In the genomic region with DNA sequence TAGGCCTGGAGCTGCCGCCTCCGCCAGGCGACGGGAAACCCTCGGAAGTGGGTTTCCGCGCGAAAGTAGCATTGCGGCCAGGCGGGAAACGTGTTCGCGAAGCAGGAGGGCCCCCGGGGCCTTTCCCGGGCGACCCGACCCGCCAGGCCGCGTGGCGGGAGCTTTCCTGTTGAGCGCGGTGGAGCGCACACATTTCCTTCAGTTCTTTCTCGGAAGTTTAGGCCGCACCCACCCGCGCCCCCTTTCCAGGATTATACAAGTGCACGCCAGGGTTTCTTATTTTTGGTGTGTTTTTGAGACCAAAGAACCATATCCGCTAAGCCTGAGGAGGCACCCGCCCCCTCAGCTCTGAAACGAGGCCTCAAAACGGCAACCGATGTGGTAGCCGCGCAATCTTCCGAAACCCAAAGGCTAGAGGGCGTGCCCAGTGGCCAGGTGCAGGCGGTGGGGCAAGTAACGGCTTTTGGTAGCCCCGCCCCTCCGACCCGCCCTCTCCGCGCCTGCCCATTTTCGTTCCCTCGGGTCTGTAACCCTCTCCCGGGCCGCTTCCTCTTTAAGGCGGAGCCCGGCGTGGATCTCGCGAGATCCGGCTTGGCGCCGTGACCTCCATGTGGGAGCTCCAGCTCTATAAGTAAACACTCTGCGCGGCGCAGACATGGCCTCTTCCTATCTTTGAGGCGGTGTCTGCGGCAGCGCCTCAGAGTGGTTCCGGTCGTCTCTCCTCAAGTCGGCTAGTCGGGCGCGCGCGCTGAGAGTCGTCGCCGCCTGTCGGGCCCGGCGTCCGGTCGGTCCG, we compare ENCODE assay signal across 8 cellular contexts. TPM values are rescaled to one million over a fixed set of nuclear protein-coding genes. Genes with fewer than 3 reads are reported as not detected.
A peak's percentile ranks its signal among the peaks of the same experiment; 100 is the strongest.
DNase-seq lines count a peak whose midpoint lies in the region; ATAC-seq, FAIRE-seq and TF ChIP-seq lines count a peak whose summit lies in the region.

A gene with protein sequence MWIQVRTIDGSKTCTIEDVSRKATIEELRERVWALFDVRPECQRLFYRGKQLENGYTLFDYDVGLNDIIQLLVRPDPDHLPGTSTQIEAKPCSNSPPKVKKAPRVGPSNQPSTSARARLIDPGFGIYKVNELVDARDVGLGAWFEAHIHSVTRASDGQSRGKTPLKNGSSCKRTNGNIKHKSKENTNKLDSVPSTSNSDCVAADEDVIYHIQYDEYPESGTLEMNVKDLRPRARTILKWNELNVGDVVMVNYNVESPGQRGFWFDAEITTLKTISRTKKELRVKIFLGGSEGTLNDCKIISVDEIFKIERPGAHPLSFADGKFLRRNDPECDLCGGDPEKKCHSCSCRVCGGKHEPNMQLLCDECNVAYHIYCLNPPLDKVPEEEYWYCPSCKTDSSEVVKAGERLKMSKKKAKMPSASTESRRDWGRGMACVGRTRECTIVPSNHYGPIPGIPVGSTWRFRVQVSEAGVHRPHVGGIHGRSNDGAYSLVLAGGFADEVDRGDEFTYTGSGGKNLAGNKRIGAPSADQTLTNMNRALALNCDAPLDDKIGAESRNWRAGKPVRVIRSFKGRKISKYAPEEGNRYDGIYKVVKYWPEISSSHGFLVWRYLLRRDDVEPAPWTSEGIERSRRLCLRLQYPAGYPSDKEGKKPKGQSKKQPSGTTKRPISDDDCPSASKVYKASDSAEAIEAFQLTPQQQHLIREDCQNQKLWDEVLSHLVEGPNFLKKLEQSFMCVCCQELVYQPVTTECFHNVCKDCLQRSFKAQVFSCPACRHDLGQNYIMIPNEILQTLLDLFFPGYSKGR (plus strand): TSS at position 628 of the 793 bp plus-strand sequence. CDS start 292 bp downstream, outside the sequence.

- H3K4me2 ChIP-seq in OCI-LY7 (ENCODE audit: low read length) = peak within 1 kb of the TSS; percentile 86

- ATAC-seq in GM21526 (IDR thresholded peaks at IDR 0.05; ENCODE audit: low FRiP score, unreplicated experiment) = peak; percentile 77
- peak; percentile 96 for ATAC-seq in mucosa of descending colon

- intact Hi-C loops in OCI-LY7 (cut with micrococcal nuclease; ENCODE audit: unreplicated experiment) (loop anchor here (5.0 kb wide), 1 partner anchor 345 kb away; a partner anchor contains a TSS), mucosa of descending colon (cut with DNase I, micrococcal nuclease) (no loop called here)

- POLR2A ChIA-PET in OCI-LY7 (lab: Charles Lee) = interaction anchor here (0.6 to 3.8 kb wide), 17 partner anchors 9 to 682 kb away, joined by 3 to 34 read pairs (median 4); no protein-coding TSS in a partner anchor

- H3K27ac ChIP-seq in OCI-LY7 (ENCODE audit: low read depth, low read length, poor library complexity, severe bottlenecking) = peak within 1 kb of the TSS; percentile 94

- CTCF ChIA-PET in OCI-LY7 (lab: Charles Lee; ENCODE audit: unreplicated experiment) = interaction anchor here (0.9 kb wide), 1 partner anchor 291 kb away, joined by 3 read pairs; no protein-coding TSS in a partner anchor

- no peak for FAIRE-seq in D721Med (lab: Jason Lieb, UNC)

- H3K4me3 ChIP-seq in OCI-LY7 (ENCODE audit: low read depth, low read length, poor library complexity, severe bottlenecking) (peak within 1 kb of the TSS; percentile 83), epithelial cell of esophagus (ENCODE audit: low read length) (peak within 1 kb of the TSS; percentile 87), mucosa of descending colon (peak within 1 kb of the TSS; percentile 94)

- H3K9me2 ChIP-seq in OCI-LY7 (ENCODE audit: insufficient read depth, low read length) = no peaks in the 10 kb centered on the region

- no peaks in the 10 kb centered on the region for H3K9me3 ChIP-seq in OCI-LY7 (ENCODE audit: low read length)
- H3K9me3 ChIP-seq in mucosa of descending colon = no peaks in the 10 kb centered on the region

- BruUV-seq in OCI-LY7 (replicated peaks; lab: Mats Ljungman, UMichigan) = no TSS peak

- peaks cover 45% of the 10 kb centered on the region for H3K79me2 ChIP-seq in OCI-LY7 (ENCODE audit: insufficient read depth, low read depth, low read length)

- H3K4me1 ChIP-seq in OCI-LY7 (ENCODE audit: insufficient read depth, low read length, poor library complexity, severe bottlenecking) (peaks cover 50% of the 10 kb centered on the region), mucosa of descending colon (ENCODE audit: low read depth) (peaks cover 10% of the 10 kb centered on the region)

- DNase-seq in D721Med (ENCODE audit: insufficient read length, low spot score) = peak; percentile 83
- DNase-seq in HuH-7.5 (ENCODE audit: low spot score) = peak; percentile 91
- peak; percentile 99 for DNase-seq in OCI-LY7 (ENCODE audit: low spot score)
- peak; percentile 99 for DNase-seq in activated T-cell treated with anti-CD3 and anti-CD28 coated beads for 24 hours (ENCODE audit: low read depth)
- peak; percentile 99 for DNase-seq in epithelial cell of esophagus (ENCODE audit: low read depth)
- DNase-seq in mucosa of descending colon = peak; percentile 99
- peak; percentile 99 for DNase-seq in stimulated activated CD8-positive, alpha-beta memory T cell treated with anti-CD3 and anti-CD28 coated beads, Interleukin-4, amount 100 ng/mL, for 24 hours (ENCODE audit: low read depth)

- H4K20me1 ChIP-seq in OCI-LY7 (ENCODE audit: insufficient read depth, low read length) = peaks cover 30% of the 10 kb centered on the region

- H3K36me3 ChIP-seq in OCI-LY7 (ENCODE audit: insufficient read depth, low read length) (peaks cover 30% of the 10 kb centered on the region), mucosa of descending colon (ENCODE audit: low read depth) (no peaks in the 10 kb centered on the region)

- TF ChIP-seq CTCF in D721Med (IDR thresholded peaks at IDR 0.05; ENCODE audit: insufficient read depth, missing control alignments) (no peak), OCI-LY7 (conservative IDR thresholded peaks at IDR 0.05; ENCODE audit: low read length) (no peak), epithelial cell of esophagus (IDR thresholded peaks at IDR 0.05; ENCODE audit: insufficient read depth, low read depth, low read length, missing control alignments) (no peak), mucosa of descending colon (IDR thresholded peaks at IDR 0.05) (no peak)

- peak within 1 kb of the TSS; percentile 67 for H2AFZ ChIP-seq in OCI-LY7 (ENCODE audit: low read length)

RNA-seq across cellular contexts. Expression of the gene that starts here (rescaled TPM):
- 76.1 and 76.6 TPM in 2 replicates for total RNA-seq in OCI-LY7 (2014; rRNA removed; shearing (Covaris generic))
- total RNA-seq in OCI-LY7 (2022) (70.1 and 92.0 TPM in 2 replicates), mucosa of descending colon (10 to 100 TPM; 28.1 to 42.0 (median 37.9) TPM)

Comparison
In these comparisons a context has a peak if more than half of its experiments do, and no peak if none do; other contexts are left out.
1. Peak in every context shown above with its lines: DNase-seq, ATAC-seq, H3K4me3 ChIP-seq and H3K27ac ChIP-seq.